8 cellular contexts compared by ENCODE assay signal in genomic region chr2:95076705-95077520, GRCh38. TPM values are rescaled to one million over a fixed set of nuclear protein-coding genes. Genes with fewer than 3 reads are reported as not detected.
DNase-seq lines count a peak whose midpoint lies in the region; ATAC-seq, FAIRE-seq and TF ChIP-seq lines count a peak whose summit lies in the region.

No MANE protein-coding gene starts in this region.

- no peaks in the 10 kb centered on the region for H4K20me1 ChIP-seq in keratinocyte (ENCODE audit: control insufficient read depth, extremely low read depth, insufficient read depth, low read length)

- POLR2A ChIA-PET in activated B cell treated with CpG ODN at 0.5 μM for 24 hours (lab: Charles Lee): no interaction called here

- no peaks in the 10 kb centered on the region for H3K9me3 ChIP-seq in keratinocyte (ENCODE audit: control insufficient read depth, low read depth, low read length)

- peak overlapping the region; percentile 86 for H3K4me2 ChIP-seq in keratinocyte (ENCODE audit: control insufficient read depth, extremely low read depth, insufficient read depth, low read depth, low read length)

- no peaks in the 10 kb centered on the region for H3K9me1 ChIP-seq in keratinocyte (ENCODE audit: control insufficient read depth, extremely low read depth, insufficient read depth, low read length)

- peak; percentile 92 for DNase-seq in NCI-H146 (lab: John Stamatoyannopoulos, UW)
- DNase-seq in activated B cell treated with CpG ODN at 0.5 μM for 24 hours: peak; percentile 63
- DNase-seq in bronchial epithelial cell (ENCODE audit: low read depth): peak; percentile 64
- peak; percentile 23 for DNase-seq in keratinocyte (ENCODE audit: low read depth, low spot score)
- DNase-seq in stimulated activated CD4-positive, alpha-beta T cell treated with anti-CD3 and anti-CD28 coated beads, Interleukin-15, amount 100 ng/mL, for 48 hours (ENCODE audit: low read depth in 2 of 2): peak; percentile 85 to 90

- peak overlapping the region; percentile 34 for H3K4me3 ChIP-seq in bronchial epithelial cell (ENCODE audit: low read depth, low read length)
- H3K4me3 ChIP-seq in keratinocyte (ENCODE audit: control insufficient read depth in 2 of 3, extremely low read depth in 1 of 3, insufficient read depth in 2 of 3, low read depth in 1 of 3, low read length in 3 of 3): peak overlapping the region; percentile 38 to 68 (median 53)

- peaks cover 20% of the 10 kb centered on the region for H3K27me3 Mint-ChIP-seq in activated B cell treated with CpG ODN at 0.5 μM for 24 hours

- intact Hi-C loops in activated B cell treated with CpG ODN at 0.5 μM for 24 hours (cut with micrococcal nuclease): loop anchor here (1.0 to 2.0 kb wide), 3 partner anchors 38 to 130 kb away; partner anchors contain the start of genes MAL and ZNF892

- no peaks in the 10 kb centered on the region for H3K4me1 ChIP-seq in keratinocyte (ENCODE audit: control insufficient read depth, extremely low read depth, insufficient read depth, low read length)

- H3K27ac ChIP-seq in keratinocyte (ENCODE audit: control insufficient read depth, insufficient read depth, low read length): no peak overlapping the region

- dilution Hi-C loops in keratinocyte (cut with MboI; ENCODE audit: extremely low pct_ligation_motif_present, low sequenced_read_pairs): no loop called here

- CTCF ChIA-PET in activated B cell treated with CpG ODN at 0.5 μM for 24 hours (lab: Charles Lee): interaction anchor here (1.2 to 2.5 kb wide), 4 partner anchors 13 to 41 kb away, joined by 3 to 11 read pairs (median 5); no protein-coding TSS in a partner anchor

- FAIRE-seq in bronchial epithelial cell (lab: Jason Lieb, UNC): no peak
- FAIRE-seq in keratinocyte (lab: Jason Lieb, UNC): no peak

- TF ChIP-seq CTCF in GM12874 (IDR thresholded peaks at IDR 0.05; ENCODE audit: insufficient read depth, low read depth, low read length) (peak; percentile 90), activated B cell treated with CpG ODN at 0.5 μM for 24 hours (IDR thresholded peaks at IDR 0.05) (no peak), bronchial epithelial cell (IDR thresholded peaks at IDR 0.05; ENCODE audit: insufficient read depth, low read length, severe bottlenecking) (peak; percentile 90), keratinocyte (optimal IDR thresholded peaks at IDR 0.05 in 1 of 3, IDR thresholded peaks at IDR 0.05 in 1 of 3, conservative IDR thresholded peaks at IDR 0.05 in 1 of 3; ENCODE audit: extremely low read depth in 1 of 3, insufficient read depth in 2 of 3, low read length in 3 of 3) (peak; percentile 70 to 90 (median 86))

- ATAC-seq in HG02642 (IDR thresholded peaks at IDR 0.05; ENCODE audit: poor library complexity, unreplicated experiment) (peak; percentile 94), activated B cell treated with CpG ODN at 0.5 μM for 24 hours (ENCODE audit: low read depth) (peak; percentile 91), GM21447 (IDR thresholded peaks at IDR 0.05; ENCODE audit: unreplicated experiment) (no peak)

- H3K36me3 Mint-ChIP-seq in activated B cell treated with CpG ODN at 0.5 μM for 24 hours (ENCODE audit: low read depth): no peaks in the 10 kb centered on the region

- no peaks in the 10 kb centered on the region for H3K36me3 ChIP-seq in bronchial epithelial cell (ENCODE audit: control insufficient read depth, insufficient read depth, low read length)
- H3K36me3 ChIP-seq in keratinocyte (ENCODE audit: control insufficient read depth in 2 of 2, extremely low read depth in 1 of 2, insufficient read depth in 2 of 2, low read length in 2 of 2): no peaks in the 10 kb centered on the region

- no peaks in the 10 kb centered on the region for H3K79me2 ChIP-seq in keratinocyte (ENCODE audit: control insufficient read depth, insufficient read depth, low read length)

- H2AFZ ChIP-seq in keratinocyte (ENCODE audit: control insufficient read depth, low read length): peak overlapping the region; percentile 88

- peaks cover 8% of the 10 kb centered on the region for H3K27me3 ChIP-seq in bronchial epithelial cell (ENCODE audit: control insufficient read depth, insufficient read depth, low read length)
- H3K27me3 ChIP-seq in keratinocyte (ENCODE audit: control insufficient read depth, extremely low read depth, insufficient read depth, low read length): peaks cover 47% of the 10 kb centered on the region

- H3K27ac Mint-ChIP-seq in activated B cell treated with CpG ODN at 0.5 μM for 24 hours: no peak overlapping the region

- H3K4me1 Mint-ChIP-seq in activated B cell treated with CpG ODN at 0.5 μM for 24 hours: peaks cover 10% of the 10 kb centered on the region

- no peaks in the 10 kb centered on the region for H3K9me3 Mint-ChIP-seq in activated B cell treated with CpG ODN at 0.5 μM for 24 hours

- peak overlapping the region; percentile 28 for H3K9ac ChIP-seq in keratinocyte (ENCODE audit: control insufficient read depth, extremely low read depth, insufficient read depth, low read length)

- peak overlapping the region; percentile 69 for H3K4me3 Mint-ChIP-seq in activated B cell treated with CpG ODN at 0.5 μM for 24 hours

RNA-seq across cellular contexts. Expression of gene MRPS5, which starts 44.7 kb away (rescaled TPM):
- 44.4 and 44.9 TPM in 2 replicates for total RNA-seq in activated B cell treated with CpG ODN at 0.5 μM for 24 hours
- 59.5 and 59.8 TPM in 2 replicates for total RNA-seq in bronchial epithelial cell
- polyA plus RNA-seq in keratinocyte: 52.2 to 64.9 TPM (median 56.7 TPM) in 3 replicates
- 81.3 TPM for polyA plus RNA-seq in keratinocyte (2011; ENCODE audit: low read depth)
- 40.9 and 47.9 TPM in 2 replicates for polyA plus RNA-seq in keratinocyte (2011; cell fraction: cytosol; rRNA removed)
- polyA plus RNA-seq in keratinocyte (2011; cell fraction: nucleus; rRNA removed): 86.7 and 103 TPM in 2 replicates
- polyA plus RNA-seq in keratinocyte (2012; ENCODE audit: low replicate concordance): 40.9 and 51.0 TPM in 2 replicates
- polyA minus RNA-seq in keratinocyte: 27.3 to 29.8 TPM (median 28.7 TPM) in 3 replicates
- 27.6 TPM for polyA minus RNA-seq in keratinocyte (2011; cell fraction: cytosol; rRNA and poly(A)+ RNA removed)
- 21.7 and 28.0 TPM in 2 replicates for polyA minus RNA-seq in keratinocyte (2011; cell fraction: nucleus; rRNA and poly(A)+ RNA removed)

RNA-seq across cellular contexts. Expression of gene MAL, which starts 51.4 kb away (rescaled TPM):
- total RNA-seq in activated B cell treated with CpG ODN at 0.5 μM for 24 hours: not detected in 2 replicates
- 1.1 and 11.0 TPM in 2 replicates for total RNA-seq in bronchial epithelial cell
- polyA plus RNA-seq in keratinocyte: not detected in 3 replicates
- not detected for polyA plus RNA-seq in keratinocyte (2011; ENCODE audit: low read depth)
- not detected in 2 replicates for polyA plus RNA-seq in keratinocyte (2011; cell fraction: cytosol; rRNA removed)
- not detected in 2 replicates for polyA plus RNA-seq in keratinocyte (2011; cell fraction: nucleus; rRNA removed)
- not detected in 2 replicates for polyA plus RNA-seq in keratinocyte (2012; ENCODE audit: low replicate concordance)
- polyA minus RNA-seq in keratinocyte: not detected in 3 replicates
- not detected for polyA minus RNA-seq in keratinocyte (2011; cell fraction: cytosol; rRNA and poly(A)+ RNA removed)
- not detected in 2 replicates for polyA minus RNA-seq in keratinocyte (2011; cell fraction: nucleus; rRNA and poly(A)+ RNA removed)

Comparison
In these comparisons a context has a peak if more than half of its experiments do, and no peak if none do; other contexts are left out.
1. DNase-seq: peak in every context shown above with its lines; median percentile 92 in NCI-H146; 88 in stimulated activated CD4-positive, alpha-beta T cell treated with anti-CD3 and anti-CD28 coated beads, Interleukin-15, amount 100 ng/mL, for 48 hours; 64 in bronchial epithelial cell; 63 in activated B cell treated with CpG ODN at 0.5 μM for 24 hours; 23 in keratinocyte.